ENCODE assay signal across 12 cellular contexts in genomic region chr2:128808462-128809255, GRCh38.
DNase-seq lines count a peak whose midpoint lies in the region; ATAC-seq and TF ChIP-seq lines count a peak whose summit lies in the region.
"Had no signal": no experiment of that assay in that cellular context is flagged by ENCODE, and none has a peak within 500 bp of the region (broad histone marks: within the 10 kb centered on the region; RNA-seq: fewer than 3 reads in every experiment).

No MANE protein-coding gene starts in this region.

- no peaks in the 10 kb centered on the region for H3K9me2 ChIP-seq in hepatocyte (replicated peaks; ENCODE audit: insufficient read depth)

- H3K27ac ChIP-seq in hepatocyte (peak overlapping the region; percentile 50), smooth muscle cell (ENCODE audit: low read depth) (peak overlapping the region; percentile 86)
- H3K27ac ChIP-seq: stomach had no signal

- DNase-seq in M059J (ENCODE audit: low read depth) = peak; percentile 18
- DNase-seq in dedifferentiated amniotic fluid mesenchymal stem cell (ENCODE audit: extremely low spot score) = peak; percentile 36
- peak; percentile 71 for DNase-seq in hepatocyte (ENCODE audit: low spot score)
- DNase-seq in smooth muscle cell (lab: John Stamatoyannopoulos, UW; ENCODE audit: unreplicated experiment) = no peak
- no peak for DNase-seq in T-helper 17 cell
- DNase-seq: activated CD8-positive, alpha-beta memory T cell treated with anti-CD3 and anti-CD28 coated beads for 24 hours; CD4-positive, alpha-beta memory T cell; stomach had no signal

- H3K27me3 ChIP-seq in hepatocyte = no peaks in the 10 kb centered on the region
- no peaks in the 10 kb centered on the region for H3K27me3 ChIP-seq in smooth muscle cell (ENCODE audit: low read depth)

- H3K4me1 Mint-ChIP-seq in T-helper 17 cell = no peaks in the 10 kb centered on the region
- H3K4me1 Mint-ChIP-seq: CD4-positive, alpha-beta memory T cell; nephron had no signal

- no peak for TF ChIP-seq CTCF in hepatocyte (IDR thresholded peaks at IDR 0.05; ENCODE audit: poor library complexity)
- TF ChIP-seq CTCF in smooth muscle cell (IDR thresholded peaks at IDR 0.05; ENCODE audit: borderline replicate concordance, insufficient read depth, poor library complexity, severe bottlenecking) = no peak

- no peaks in the 10 kb centered on the region for H3K36me3 ChIP-seq in hepatocyte (replicated peaks; ENCODE audit: insufficient read depth, low read depth)
- no peaks in the 10 kb centered on the region for H3K36me3 ChIP-seq in smooth muscle cell (ENCODE audit: low read depth)
- H3K36me3 ChIP-seq: stomach had no signal

- no peak for ATAC-seq in GM21786 (IDR thresholded peaks at IDR 0.05; ENCODE audit: unreplicated experiment)
- no peak for ATAC-seq in HG02798 (IDR thresholded peaks at IDR 0.05; ENCODE audit: poor library complexity, unreplicated experiment)
- no peak for ATAC-seq in T-helper 17 cell
- ATAC-seq: sciatic nerve had no signal

- no peak overlapping the region for H3K4me3 Mint-ChIP-seq in T-helper 17 cell
- H3K4me3 Mint-ChIP-seq: CD4-positive, alpha-beta memory T cell; nephron had no signal

- H3K9me3 ChIP-seq in hepatocyte (ENCODE audit: low read depth) (no peaks in the 10 kb centered on the region), smooth muscle cell (replicated peaks; ENCODE audit: low read depth) (no peaks in the 10 kb centered on the region), T-helper 17 cell (ENCODE audit: control insufficient read depth, low read length, poor library complexity, severe bottlenecking) (no peaks in the 10 kb centered on the region)

- peaks cover 4% of the 10 kb centered on the region for H3K4me1 ChIP-seq in hepatocyte (ENCODE audit: insufficient read depth)
- H3K4me1 ChIP-seq in smooth muscle cell (ENCODE audit: low read depth) = no peaks in the 10 kb centered on the region
- H3K4me1 ChIP-seq: stomach had no signal

- H3K4me3 ChIP-seq in hepatocyte (no peak overlapping the region), smooth muscle cell (no peak overlapping the region)
- H3K4me3 ChIP-seq: stomach had no signal

- peaks cover 8% of the 10 kb centered on the region for H3F3A ChIP-seq in smooth muscle cell (ENCODE audit: low read depth)

- WGBS in hepatocyte (ENCODE audit: low lambda C conversion rate, missing lambda C conversion rate) = 77% methylated on average over 5 of the region's 5 CpGs
- WGBS in smooth muscle cell (ENCODE audit: low lambda C conversion rate) = 77% methylated on average over 5 of the region's 5 CpGs

- H3K4me2 ChIP-seq in hepatocyte (no peak overlapping the region), smooth muscle cell (peak overlapping the region; percentile 22)

- peak overlapping the region; percentile 73 for H3K9ac ChIP-seq in smooth muscle cell (ENCODE audit: low read depth)

- no peak overlapping the region for H3K27ac Mint-ChIP-seq in T-helper 17 cell
- H3K27ac Mint-ChIP-seq: CD4-positive, alpha-beta memory T cell; nephron had no signal

- no peaks in the 10 kb centered on the region for H4K20me1 ChIP-seq in hepatocyte (ENCODE audit: insufficient read depth, poor library complexity, severe bottlenecking)
- no peaks in the 10 kb centered on the region for H4K20me1 ChIP-seq in smooth muscle cell (ENCODE audit: low read depth)

- no peaks in the 10 kb centered on the region for H3K79me2 ChIP-seq in hepatocyte
- no peaks in the 10 kb centered on the region for H3K79me2 ChIP-seq in smooth muscle cell (ENCODE audit: low read depth)

- no peaks in the 10 kb centered on the region for H3K27me3 Mint-ChIP-seq in T-helper 17 cell
- H3K27me3 Mint-ChIP-seq: CD4-positive, alpha-beta memory T cell had no signal

- H3K36me3 Mint-ChIP-seq in T-helper 17 cell (ENCODE audit: low read depth) = peaks cover under 1% of the 10 kb centered on the region
- H3K36me3 Mint-ChIP-seq: CD4-positive, alpha-beta memory T cell had no signal

- H2AFZ ChIP-seq in hepatocyte (no peak overlapping the region), smooth muscle cell (ENCODE audit: low read depth) (no peak overlapping the region)

Comparison
In these comparisons a context has a peak if more than half of its experiments do, and no peak if none do; other contexts are left out.
1. DNase-seq: peak in M059J (single experiment), dedifferentiated amniotic fluid mesenchymal stem cell (single experiment) and hepatocyte (single experiment); none in smooth muscle cell (single experiment) and T-helper 17 cell (0 of 3).